Comparison of ENCODE assay signal across 1 cellular context in genomic region chr16:28879261-28879840, GRCh38.
TF ChIP-seq lines count a peak whose summit lies in the region.

No MANE protein-coding gene starts in this region.

TF ChIP-seq in GM12878, 131 proteins besides CTCF, POLR2A, EP300 and RAD21:
- 0 out of 2 replicates have a peak, but pooled peaks have one; percentile 38 for TF ChIP-seq BACH1 (IDR thresholded peaks at IDR 0.05; ENCODE audit: borderline replicate concordance)
- TF ChIP-seq RELA (IDR thresholded peaks at IDR 0.05; ENCODE audit: borderline replicate concordance, partially characterized antibody) = no peak
- TF ChIP-seq, protein P1, sequence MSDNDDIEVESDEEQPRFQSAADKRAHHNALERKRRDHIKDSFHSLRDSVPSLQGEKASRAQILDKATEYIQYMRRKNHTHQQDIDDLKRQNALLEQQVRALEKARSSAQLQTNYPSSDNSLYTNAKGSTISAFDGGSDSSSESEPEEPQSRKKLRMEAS (IDR thresholded peaks at IDR 0.05; ENCODE audit: low read depth, low read length) = no peak
- TF ChIP-seq NKRF (conservative IDR thresholded peaks at IDR 0.05) = no peak
- no peak for TF ChIP-seq RCOR1 (conservative IDR thresholded peaks at IDR 0.05; ENCODE audit: low read depth, low read length)
- TF ChIP-seq RFX5 (IDR thresholded peaks at IDR 0.05; ENCODE audit: low read depth, low read length) = no peak
- no peak for TF ChIP-seq HDAC6 (IDR thresholded peaks at IDR 0.05; ENCODE audit: unreplicated experiment)
- no peak for TF ChIP-seq CHD1 (IDR thresholded peaks at IDR 0.05; ENCODE audit: low read depth, low read length)
- no peak for TF ChIP-seq YBX1 (IDR thresholded peaks at IDR 0.05)
- TF ChIP-seq, protein P2, sequence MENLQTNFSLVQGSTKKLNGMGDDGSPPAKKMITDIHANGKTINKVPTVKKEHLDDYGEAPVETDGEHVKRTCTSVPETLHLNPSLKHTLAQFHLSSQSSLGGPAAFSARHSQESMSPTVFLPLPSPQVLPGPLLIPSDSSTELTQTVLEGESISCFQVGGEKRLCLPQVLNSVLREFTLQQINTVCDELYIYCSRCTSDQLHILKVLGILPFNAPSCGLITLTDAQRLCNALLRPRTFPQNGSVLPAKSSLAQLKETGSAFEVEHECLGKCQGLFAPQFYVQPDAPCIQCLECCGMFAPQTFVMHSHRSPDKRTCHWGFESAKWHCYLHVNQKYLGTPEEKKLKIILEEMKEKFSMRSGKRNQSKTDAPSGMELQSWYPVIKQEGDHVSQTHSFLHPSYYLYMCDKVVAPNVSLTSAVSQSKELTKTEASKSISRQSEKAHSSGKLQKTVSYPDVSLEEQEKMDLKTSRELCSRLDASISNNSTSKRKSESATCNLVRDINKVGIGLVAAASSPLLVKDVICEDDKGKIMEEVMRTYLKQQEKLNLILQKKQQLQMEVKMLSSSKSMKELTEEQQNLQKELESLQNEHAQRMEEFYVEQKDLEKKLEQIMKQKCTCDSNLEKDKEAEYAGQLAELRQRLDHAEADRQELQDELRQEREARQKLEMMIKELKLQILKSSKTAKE (IDR thresholded peaks at IDR 0.05; ENCODE audit: low read depth, poor library complexity, severe bottlenecking) = no peak
- TF ChIP-seq CREM (IDR thresholded peaks at IDR 0.05; ENCODE audit: low read depth) = no peak
- TF ChIP-seq EGR1 (IDR thresholded peaks at IDR 0.05; ENCODE audit: borderline replicate concordance in 1 of 2, low read depth in 2 of 2, low read length in 2 of 2) = no peak
- no peak for TF ChIP-seq HCFC1 (IDR thresholded peaks at IDR 0.05; ENCODE audit: low read length)
- TF ChIP-seq ASH2L (IDR thresholded peaks at IDR 0.05; ENCODE audit: borderline replicate concordance, low read depth) = no peak
- TF ChIP-seq, protein P3, sequence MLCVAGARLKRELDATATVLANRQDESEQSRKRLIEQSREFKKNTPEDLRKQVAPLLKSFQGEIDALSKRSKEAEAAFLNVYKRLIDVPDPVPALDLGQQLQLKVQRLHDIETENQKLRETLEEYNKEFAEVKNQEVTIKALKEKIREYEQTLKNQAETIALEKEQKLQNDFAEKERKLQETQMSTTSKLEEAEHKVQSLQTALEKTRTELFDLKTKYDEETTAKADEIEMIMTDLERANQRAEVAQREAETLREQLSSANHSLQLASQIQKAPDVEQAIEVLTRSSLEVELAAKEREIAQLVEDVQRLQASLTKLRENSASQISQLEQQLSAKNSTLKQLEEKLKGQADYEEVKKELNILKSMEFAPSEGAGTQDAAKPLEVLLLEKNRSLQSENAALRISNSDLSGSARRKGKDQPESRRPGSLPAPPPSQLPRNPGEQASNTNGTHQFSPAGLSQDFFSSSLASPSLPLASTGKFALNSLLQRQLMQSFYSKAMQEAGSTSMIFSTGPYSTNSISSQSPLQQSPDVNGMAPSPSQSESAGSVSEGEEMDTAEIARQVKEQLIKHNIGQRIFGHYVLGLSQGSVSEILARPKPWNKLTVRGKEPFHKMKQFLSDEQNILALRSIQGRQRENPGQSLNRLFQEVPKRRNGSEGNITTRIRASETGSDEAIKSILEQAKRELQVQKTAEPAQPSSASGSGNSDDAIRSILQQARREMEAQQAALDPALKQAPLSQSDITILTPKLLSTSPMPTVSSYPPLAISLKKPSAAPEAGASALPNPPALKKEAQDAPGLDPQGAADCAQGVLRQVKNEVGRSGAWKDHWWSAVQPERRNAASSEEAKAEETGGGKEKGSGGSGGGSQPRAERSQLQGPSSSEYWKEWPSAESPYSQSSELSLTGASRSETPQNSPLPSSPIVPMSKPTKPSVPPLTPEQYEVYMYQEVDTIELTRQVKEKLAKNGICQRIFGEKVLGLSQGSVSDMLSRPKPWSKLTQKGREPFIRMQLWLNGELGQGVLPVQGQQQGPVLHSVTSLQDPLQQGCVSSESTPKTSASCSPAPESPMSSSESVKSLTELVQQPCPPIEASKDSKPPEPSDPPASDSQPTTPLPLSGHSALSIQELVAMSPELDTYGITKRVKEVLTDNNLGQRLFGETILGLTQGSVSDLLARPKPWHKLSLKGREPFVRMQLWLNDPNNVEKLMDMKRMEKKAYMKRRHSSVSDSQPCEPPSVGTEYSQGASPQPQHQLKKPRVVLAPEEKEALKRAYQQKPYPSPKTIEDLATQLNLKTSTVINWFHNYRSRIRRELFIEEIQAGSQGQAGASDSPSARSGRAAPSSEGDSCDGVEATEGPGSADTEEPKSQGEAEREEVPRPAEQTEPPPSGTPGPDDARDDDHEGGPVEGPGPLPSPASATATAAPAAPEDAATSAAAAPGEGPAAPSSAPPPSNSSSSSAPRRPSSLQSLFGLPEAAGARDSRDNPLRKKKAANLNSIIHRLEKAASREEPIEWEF (IDR thresholded peaks at IDR 0.05; ENCODE audit: insufficient replicate concordance, low read depth, low read length) = no peak
- no peak for TF ChIP-seq NRF1 (conservative IDR thresholded peaks at IDR 0.05; ENCODE audit: low read depth, low read length)
- no peak for TF ChIP-seq IKZF2 (IDR thresholded peaks at IDR 0.05)
- peak; percentile 65 for TF ChIP-seq IKZF1 (conservative IDR thresholded peaks at IDR 0.05)
- TF ChIP-seq BCL11A (IDR thresholded peaks at IDR 0.05; ENCODE audit: low read depth, low read length) = no peak
- TF ChIP-seq SIN3A (IDR thresholded peaks at IDR 0.05; ENCODE audit: low read depth, low read length) = peak; percentile 38; the same call in 1 of the 2 replicates
- TF ChIP-seq PBX3 (IDR thresholded peaks at IDR 0.05; ENCODE audit: insufficient replicate concordance, low read depth, low read length) = no peak
- TF ChIP-seq CREB1 (IDR thresholded peaks at IDR 0.05; ENCODE audit: low read depth) = no peak
- TF ChIP-seq, protein P4, sequence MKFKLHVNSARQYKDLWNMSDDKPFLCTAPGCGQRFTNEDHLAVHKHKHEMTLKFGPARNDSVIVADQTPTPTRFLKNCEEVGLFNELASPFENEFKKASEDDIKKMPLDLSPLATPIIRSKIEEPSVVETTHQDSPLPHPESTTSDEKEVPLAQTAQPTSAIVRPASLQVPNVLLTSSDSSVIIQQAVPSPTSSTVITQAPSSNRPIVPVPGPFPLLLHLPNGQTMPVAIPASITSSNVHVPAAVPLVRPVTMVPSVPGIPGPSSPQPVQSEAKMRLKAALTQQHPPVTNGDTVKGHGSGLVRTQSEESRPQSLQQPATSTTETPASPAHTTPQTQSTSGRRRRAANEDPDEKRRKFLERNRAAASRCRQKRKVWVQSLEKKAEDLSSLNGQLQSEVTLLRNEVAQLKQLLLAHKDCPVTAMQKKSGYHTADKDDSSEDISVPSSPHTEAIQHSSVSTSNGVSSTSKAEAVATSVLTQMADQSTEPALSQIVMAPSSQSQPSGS (IDR thresholded peaks at IDR 0.05; ENCODE audit: low read length) = no peak
- TF ChIP-seq POU2F2 (IDR thresholded peaks at IDR 0.05; ENCODE audit: borderline replicate concordance, low read depth, low read length) = no peak
- no peak for TF ChIP-seq NR2C2 (IDR thresholded peaks at IDR 0.05; ENCODE audit: borderline replicate concordance, control insufficient read depth, insufficient read length, low read depth)
- TF ChIP-seq HDAC2 (IDR thresholded peaks at IDR 0.05) = no peak
- TF ChIP-seq, protein P5, sequence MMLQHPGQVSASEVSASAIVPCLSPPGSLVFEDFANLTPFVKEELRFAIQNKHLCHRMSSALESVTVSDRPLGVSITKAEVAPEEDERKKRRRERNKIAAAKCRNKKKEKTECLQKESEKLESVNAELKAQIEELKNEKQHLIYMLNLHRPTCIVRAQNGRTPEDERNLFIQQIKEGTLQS (IDR thresholded peaks at IDR 0.05; ENCODE audit: borderline replicate concordance, extremely low read depth, low read depth, low read length) = no peak
- TF ChIP-seq DPF2 (IDR thresholded peaks at IDR 0.05) = no peak
- no peak for TF ChIP-seq E2F8 (IDR thresholded peaks at IDR 0.05; ENCODE audit: low read depth, partially characterized antibody)
- TF ChIP-seq NFXL1 (IDR thresholded peaks at IDR 0.05; ENCODE audit: borderline replicate concordance) = no peak
- TF ChIP-seq TBL1XR1 (IDR thresholded peaks at IDR 0.05; ENCODE audit: low read depth, low read length) = 0 out of 2 replicates have a peak, but pooled peaks have one; percentile 27
- TF ChIP-seq IRF5 (IDR thresholded peaks at IDR 0.05; ENCODE audit: borderline replicate concordance) = no peak
- no peak for TF ChIP-seq STAT1 (conservative IDR thresholded peaks at IDR 0.05)
- TF ChIP-seq, protein P6, sequence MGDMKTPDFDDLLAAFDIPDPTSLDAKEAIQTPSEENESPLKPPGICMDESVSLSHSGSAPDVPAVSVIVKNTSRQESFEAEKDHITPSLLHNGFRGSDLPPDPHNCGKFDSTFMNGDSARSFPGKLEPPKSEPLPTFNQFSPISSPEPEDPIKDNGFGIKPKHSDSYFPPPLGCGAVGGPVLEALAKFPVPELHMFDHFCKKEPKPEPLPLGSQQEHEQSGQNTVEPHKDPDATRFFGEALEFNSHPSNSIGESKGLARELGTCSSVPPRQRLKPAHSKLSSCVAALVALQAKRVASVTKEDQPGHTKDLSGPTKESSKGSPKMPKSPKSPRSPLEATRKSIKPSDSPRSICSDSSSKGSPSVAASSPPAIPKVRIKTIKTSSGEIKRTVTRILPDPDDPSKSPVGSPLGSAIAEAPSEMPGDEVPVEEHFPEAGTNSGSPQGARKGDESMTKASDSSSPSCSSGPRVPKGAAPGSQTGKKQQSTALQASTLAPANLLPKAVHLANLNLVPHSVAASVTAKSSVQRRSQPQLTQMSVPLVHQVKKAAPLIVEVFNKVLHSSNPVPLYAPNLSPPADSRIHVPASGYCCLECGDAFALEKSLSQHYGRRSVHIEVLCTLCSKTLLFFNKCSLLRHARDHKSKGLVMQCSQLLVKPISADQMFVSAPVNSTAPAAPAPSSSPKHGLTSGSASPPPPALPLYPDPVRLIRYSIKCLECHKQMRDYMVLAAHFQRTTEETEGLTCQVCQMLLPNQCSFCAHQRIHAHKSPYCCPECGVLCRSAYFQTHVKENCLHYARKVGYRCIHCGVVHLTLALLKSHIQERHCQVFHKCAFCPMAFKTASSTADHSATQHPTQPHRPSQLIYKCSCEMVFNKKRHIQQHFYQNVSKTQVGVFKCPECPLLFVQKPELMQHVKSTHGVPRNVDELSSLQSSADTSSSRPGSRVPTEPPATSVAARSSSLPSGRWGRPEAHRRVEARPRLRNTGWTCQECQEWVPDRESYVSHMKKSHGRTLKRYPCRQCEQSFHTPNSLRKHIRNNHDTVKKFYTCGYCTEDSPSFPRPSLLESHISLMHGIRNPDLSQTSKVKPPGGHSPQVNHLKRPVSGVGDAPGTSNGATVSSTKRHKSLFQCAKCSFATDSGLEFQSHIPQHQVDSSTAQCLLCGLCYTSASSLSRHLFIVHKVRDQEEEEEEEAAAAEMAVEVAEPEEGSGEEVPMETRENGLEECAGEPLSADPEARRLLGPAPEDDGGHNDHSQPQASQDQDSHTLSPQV (IDR thresholded peaks at IDR 0.05) = no peak
- TF ChIP-seq NFYA (IDR thresholded peaks at IDR 0.05; ENCODE audit: borderline replicate concordance, low read depth, low read length) = no peak
TF ChIP-seq in GM12878: peak in this region for 4.
